17 cellular contexts compared by ENCODE assay signal in the genomic region with DNA sequence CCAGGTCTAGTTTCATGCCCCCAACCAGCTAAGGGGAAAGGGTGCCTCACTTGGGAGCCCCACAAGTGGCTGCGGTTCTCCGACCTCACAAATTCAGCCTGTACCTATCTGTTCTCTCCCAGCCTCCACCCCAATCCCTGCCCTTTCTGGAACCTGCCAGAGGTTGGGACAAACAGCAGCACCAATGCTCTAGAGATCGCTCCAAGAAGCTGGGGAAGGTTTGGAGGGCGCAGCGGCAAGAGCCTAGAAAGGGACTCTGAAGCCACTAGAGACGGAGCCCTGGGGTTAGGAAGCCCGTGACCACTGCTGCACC.
"Had no signal": no experiment of that assay in that cellular context is flagged by ENCODE, and none has a peak within 500 bp of the region (broad histone marks: within the 10 kb centered on the region; RNA-seq: fewer than 3 reads in every experiment).

No MANE protein-coding gene starts in this region.

- H3K36me3 ChIP-seq: heart left ventricle, ovary, prostate gland, right lobe of liver, stomach had no signal

- ATAC-seq: heart left ventricle; naive thymus-derived CD4-positive, alpha-beta T cell; right lobe of liver had no signal

- H3K9me3 ChIP-seq: heart left ventricle, ovary, prostate gland, right lobe of liver, stomach had no signal

- H3K27ac ChIP-seq: coronary artery, heart left ventricle, ovary, prostate gland, right lobe of liver, stomach had no signal

- H3K4me3 ChIP-seq: coronary artery, heart left ventricle, ovary, prostate gland, right lobe of liver, stomach had no signal

- FAIRE-seq: frontal cortex had no signal

- DNase-seq: effector CD4-positive, alpha-beta T cell; hippocampal formation; kidney glomerular epithelial cell; naive thymus-derived CD4-positive, alpha-beta T cell; nephron progenitor cell; ovary; retina; right lobe of liver; stimulated activated CD4-positive, alpha-beta T cell treated with anti-CD3 and anti-CD28 coated beads, Interleukin-2, amount 100 ng/mL, for 24 hours; stimulated activated CD4-positive, alpha-beta T cell treated with anti-CD3 and anti-CD28 coated beads, Interleukin-4, amount 100 ng/mL, for 4 hours; stimulated activated naive CD4-positive, alpha-beta T cell; stomach; substantia nigra had no signal

- H3K4me1 ChIP-seq: heart left ventricle, prostate gland, right lobe of liver, stomach had no signal

- H3K27me3 ChIP-seq: ovary, right lobe of liver had no signal
